Comparison of ENCODE assay signal across 22 cellular contexts in the genomic region with DNA sequence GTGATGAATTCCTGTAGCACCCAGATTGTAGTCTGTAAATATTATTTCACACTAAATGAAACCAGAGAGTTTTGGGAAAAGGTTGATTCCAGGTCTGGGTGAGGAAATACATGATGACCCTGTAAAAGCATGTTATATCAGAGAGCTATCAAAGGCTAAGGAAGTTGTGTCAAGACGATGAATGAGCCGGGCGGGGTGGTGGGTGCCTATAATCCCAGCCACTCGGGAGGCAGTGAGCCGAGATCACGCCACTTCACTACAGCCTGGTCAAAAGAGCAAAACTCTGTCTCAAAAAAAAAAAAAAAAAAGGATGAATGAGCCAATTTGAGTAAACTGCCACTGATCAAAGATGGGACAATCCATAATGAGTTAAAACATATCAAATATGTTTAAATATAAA. TPM values are rescaled to one million over a fixed set of nuclear protein-coding genes. Genes with fewer than 3 reads are reported as not detected.
DNase-seq lines count a peak whose midpoint lies in the region; ATAC-seq, FAIRE-seq and TF ChIP-seq lines count a peak whose summit lies in the region.
"Had no signal": no experiment of that assay in that cellular context is flagged by ENCODE, and none has a peak within 500 bp of the region (broad histone marks: within the 10 kb centered on the region; RNA-seq: fewer than 3 reads in every experiment).

No MANE protein-coding gene starts in this region.

- ATAC-seq in GM12878 (no peak), HepG2 (no peak), GM21447 (IDR thresholded peaks at IDR 0.05; ENCODE audit: unreplicated experiment) (no peak), GM21786 (IDR thresholded peaks at IDR 0.05; ENCODE audit: unreplicated experiment) (no peak)

- H3K36me3 Mint-ChIP-seq in activated naive CD4-positive, alpha-beta T cell treated with anti-CD3 and anti-CD28 coated beads, Interleukin-2, amount 10 ng/mL, durations not matched to agents 7 days and 5 days = peaks cover 55% of the 10 kb centered on the region

- TF ChIP-seq CTCF in GM12878 (IDR thresholded peaks at IDR 0.05 in 2 of 3, conservative IDR thresholded peaks at IDR 0.05 in 1 of 3; ENCODE audit: control insufficient read depth in 2 of 3, extremely low read depth in 1 of 3, insufficient read depth in 1 of 3, low read depth in 3 of 3, low read length in 3 of 3) = no peak
- TF ChIP-seq CTCF in HepG2 (CRISPR knock-in tag; IDR thresholded peaks at IDR 0.05) = no peak

- H3K4me1 ChIP-seq in GM12878 (ENCODE audit: control insufficient read depth, insufficient read depth, low read length) (no peaks in the 10 kb centered on the region), HepG2 (ENCODE audit: insufficient read depth, low read length) (no peaks in the 10 kb centered on the region), thymus (ENCODE audit: control insufficient read depth, insufficient read depth, low read length) (no peaks in the 10 kb centered on the region)
- H3K4me1 ChIP-seq: HAP-1 had no signal

- H2AFZ ChIP-seq in GM12878 (ENCODE audit: control insufficient read depth, low read depth, low read length) = no peak overlapping the region
- no peak overlapping the region for H2AFZ ChIP-seq in HepG2 (ENCODE audit: low read length)

- H3K27ac Mint-ChIP-seq in activated naive CD4-positive, alpha-beta T cell treated with anti-CD3 and anti-CD28 coated beads, Interleukin-2, amount 10 ng/mL, durations not matched to agents 7 days and 5 days = peak overlapping the region; percentile 12
- H3K27ac Mint-ChIP-seq: HFFc6 had no signal

- TF ChIP-seq POLR2A in GM12878 (IDR thresholded peaks at IDR 0.05; ENCODE audit: low read depth, low read length) (no peak), HepG2 (IDR thresholded peaks at IDR 0.05; ENCODE audit: insufficient read depth in 1 of 2, low read depth in 2 of 2, low read length in 2 of 2) (no peak)

- no peak overlapping the region for H3K4me3 Mint-ChIP-seq in activated naive CD4-positive, alpha-beta T cell treated with anti-CD3 and anti-CD28 coated beads, Interleukin-2, amount 10 ng/mL, durations not matched to agents 7 days and 5 days
- H3K4me3 Mint-ChIP-seq: CD4-positive, CD25-positive, alpha-beta regulatory T cell; HFFc6; IgD-negative memory B cell had no signal

- H3K9me3 ChIP-seq in GM12878 (replicated peaks; ENCODE audit: control insufficient read depth, insufficient read depth, low read length) (no peaks in the 10 kb centered on the region), HepG2 (ENCODE audit: low read length) (no peaks in the 10 kb centered on the region), thymus (ENCODE audit: control insufficient read depth) (no peaks in the 10 kb centered on the region)
- H3K9me3 ChIP-seq: HAP-1, SK-N-SH had no signal

- SMC1A ChIA-PET in GM12878 (lab: Charles Lee; ENCODE audit: uncharacterized antibody, unreplicated experiment) = interaction anchor here (0.7 to 1.2 kb wide), 4 partner anchors 10 to 236 kb away, joined by 3 to 4 read pairs (median 4); no protein-coding TSS in a partner anchor

- H4K20me1 ChIP-seq in GM12878 (ENCODE audit: control insufficient read depth, insufficient read depth) (no peaks in the 10 kb centered on the region), HepG2 (ENCODE audit: insufficient read depth, low read length) (no peaks in the 10 kb centered on the region)

- BruUV-seq in GM12878 (replicated peaks; lab: Mats Ljungman, UMichigan) = no TSS peak
- BruUV-seq in HepG2 (replicated peaks; lab: Mats Ljungman, UMichigan) = no TSS peak

- no peak overlapping the region for H3K9ac ChIP-seq in GM12878 (ENCODE audit: control insufficient read depth, insufficient read depth, low read length)
- no peak overlapping the region for H3K9ac ChIP-seq in HepG2 (ENCODE audit: insufficient read depth, low read depth, low read length)
- H3K9ac ChIP-seq: SK-N-SH had no signal

- TF ChIP-seq EP300 in GM12878 (IDR thresholded peaks at IDR 0.05; ENCODE audit: borderline replicate concordance in 1 of 2, control insufficient read depth in 1 of 2, low read depth in 2 of 2, low read length in 2 of 2) = no peak
- TF ChIP-seq EP300 in HepG2 (IDR thresholded peaks at IDR 0.05; ENCODE audit: low read depth in 2 of 2, low read length in 2 of 2) = no peak
- no peak for TF ChIP-seq EP300 in HepG2 (CRISPR knock-in tag; IDR thresholded peaks at IDR 0.05; ENCODE audit: borderline replicate concordance)

- H3K27me3 ChIP-seq in GM12878 (replicated peaks in 1 of 2; ENCODE audit: control insufficient read depth in 2 of 2, insufficient read depth in 2 of 2, low read length in 1 of 2) = no peaks in the 10 kb centered on the region
- H3K27me3 ChIP-seq in HepG2 (ENCODE audit: control insufficient read depth in 1 of 2, insufficient read depth in 2 of 2, low read length in 2 of 2) = no peaks in the 10 kb centered on the region
- no peaks in the 10 kb centered on the region for H3K27me3 ChIP-seq in thymus (ENCODE audit: control insufficient read depth, insufficient read depth)

- H3K4me2 ChIP-seq in GM12878 (ENCODE audit: control insufficient read depth, insufficient read depth) (no peak overlapping the region), HepG2 (ENCODE audit: low read depth, low read length) (no peak overlapping the region)
- H3K4me2 ChIP-seq: SK-N-SH had no signal

- WGBS in GM12878 (ENCODE audit: insufficient coverage, insufficient replicate concordance, low lambda C conversion rate, missing lambda C conversion rate) = 98% methylated on average over 6 of the region's 6 CpGs
- 94% methylated on average over 6 of the region's 6 CpGs for WGBS in HepG2 (ENCODE audit: low lambda C conversion rate)
- WGBS in thymus = 98% methylated on average over 6 of the region's 6 CpGs

- H3K9me3 Mint-ChIP-seq in activated naive CD4-positive, alpha-beta T cell treated with anti-CD3 and anti-CD28 coated beads, Interleukin-2, amount 10 ng/mL, durations not matched to agents 7 days and 5 days = no peaks in the 10 kb centered on the region
- H3K9me3 Mint-ChIP-seq: CD4-positive, CD25-positive, alpha-beta regulatory T cell; HFFc6; IgD-negative memory B cell had no signal

- H3K79me2 ChIP-seq in GM12878 (ENCODE audit: control insufficient read depth, insufficient read depth, low read length) (no peaks in the 10 kb centered on the region; the same call in 1 of the 2 replicates), HepG2 (ENCODE audit: insufficient read depth, low read length) (peaks cover 6% of the 10 kb centered on the region)

- FAIRE-seq in GM12878 (lab: Jason Lieb, UNC) (peak; percentile 70), HepG2 (lab: Jason Lieb, UNC) (no peak)
- FAIRE-seq: D721Med had no signal

- TF ChIP-seq RAD21 in GM12878 (IDR thresholded peaks at IDR 0.05; ENCODE audit: insufficient read depth, low read depth, low read length) = no peak
- no peak for TF ChIP-seq RAD21 in HepG2 (CRISPR knock-in tag; IDR thresholded peaks at IDR 0.05)

- POLR2A ChIA-PET in GM12878 (lab: Charles Lee) (interaction anchor here (0.7 kb wide), 1 partner anchor 18 kb away, joined by 3 read pairs; no protein-coding TSS in a partner anchor), HepG2 (lab: Yijun Ruan, JAX) (no interaction called here)

- no peak overlapping the region for H3K27ac ChIP-seq in GM12878 (ENCODE audit: control insufficient read depth, insufficient read depth)
- H3K27ac ChIP-seq in HepG2 (ENCODE audit: extremely low read length, insufficient read depth, low read length) = no peak overlapping the region
- peak overlapping the region; percentile 5 for H3K27ac ChIP-seq in thymus (ENCODE audit: low read depth)

- in situ Hi-C loops in GM12878 (cut with MboI) (no loop called here), HepG2 (cut with HindIII; ENCODE audit: extremely low pct_ligation_motif_present, low pct_unique_long_range_greater_than_20kb) (no loop called here)

- H3K4me3 ChIP-seq in GM12878 (no peak overlapping the region), HepG2 (replicated peaks in 1 of 3; ENCODE audit: insufficient read depth in 1 of 3, low read depth in 2 of 3, low read length in 3 of 3) (no peak overlapping the region), thymus (ENCODE audit: low read length) (no peak overlapping the region)
- H3K4me3 ChIP-seq: HAP-1 had no signal

- intact Hi-C loops in GM12878 (cut with micrococcal nuclease; ENCODE audit: unreplicated experiment) (no loop called here), HepG2 (cut with micrococcal nuclease; ENCODE audit: unreplicated experiment) (no loop called here)

- H3K36me3 ChIP-seq in GM12878 (ENCODE audit: control insufficient read depth in 2 of 2, insufficient read depth in 2 of 2, low read length in 1 of 2) = peaks cover 7 to 8% of the 10 kb centered on the region in 2 experiments
- peaks cover 10 to 71% of the 10 kb centered on the region in 2 experiments for H3K36me3 ChIP-seq in HepG2 (replicated peaks in 1 of 2; ENCODE audit: control insufficient read depth in 1 of 2, insufficient read depth in 2 of 2, low read length in 2 of 2)
- peaks cover 14% of the 10 kb centered on the region for H3K36me3 ChIP-seq in thymus (ENCODE audit: control insufficient read depth, insufficient read depth)
- H3K36me3 ChIP-seq: HAP-1 had no signal

- peaks cover 29% of the 10 kb centered on the region for H3K4me1 Mint-ChIP-seq in activated naive CD4-positive, alpha-beta T cell treated with anti-CD3 and anti-CD28 coated beads, Interleukin-2, amount 10 ng/mL, durations not matched to agents 7 days and 5 days
- H3K4me1 Mint-ChIP-seq: IgD-negative memory B cell had no signal

- no peaks in the 10 kb centered on the region for H3K27me3 Mint-ChIP-seq in activated naive CD4-positive, alpha-beta T cell treated with anti-CD3 and anti-CD28 coated beads, Interleukin-2, amount 10 ng/mL, durations not matched to agents 7 days and 5 days
- H3K27me3 Mint-ChIP-seq: CD4-positive, CD25-positive, alpha-beta regulatory T cell; IgD-negative memory B cell had no signal

- RAD21 ChIA-PET in GM12878 (lab: Charles Lee; ENCODE audit: unreplicated experiment) = interaction anchor here (1.0 kb wide), 1 partner anchor 17 kb away, joined by 3 read pairs; no protein-coding TSS in a partner anchor

- CTCF ChIA-PET in activated naive CD4-positive, alpha-beta T cell treated with anti-CD3 and anti-CD28 coated beads, Interleukin-2, amount 10 ng/mL, durations not matched to agents 7 days and 5 days (lab: Charles Lee) = interaction anchor here (1.4 kb wide), 1 partner anchor 235 kb away, joined by 4 read pairs; no protein-coding TSS in a partner anchor
- CTCF ChIA-PET in GM12878 (lab: Yijun Ruan, JAX) (no interaction called here), HepG2 (lab: Yijun Ruan, JAX; ENCODE audit: low intra/inter-chr PET ratio, low total read pairs) (no interaction called here)

- DNase-seq in activated naive CD4-positive, alpha-beta T cell treated with anti-CD3 and anti-CD28 coated beads, Interleukin-2, amount 10 ng/mL, durations not matched to agents 7 days and 5 days = no peak
- DNase-seq in activated naive CD4-positive, alpha-beta T cell treated with anti-CD3 and anti-CD28 coated beads, Interleukin-2, amount 50 U/mL, for 16 hours = no peak
- DNase-seq in GM12878 (ENCODE audit: low read depth, low spot score) (no peak), HepG2 (ENCODE audit: low spot score) (no peak), SKM-1 treated with dmso at 0.1 percent for 144 hours (lab: John Stamatoyannopoulos, UW; ENCODE audit: unreplicated experiment) (no peak)
- DNase-seq: CD4-positive, CD25-positive, alpha-beta regulatory T cell; GOT3; HFFc6; NCI-H1092; NCI-H1436; NCI-H1930; NCI-H2107; NCI-H446; NCI-H524 treated with DMSO at 0.1 percent for 48 hours; NCI-H774; SK-N-SH had no signal

RNA-seq across cellular contexts. Expression of a gene that starts 29.2 kb away (rescaled TPM):
- total RNA-seq in GM12878 (2013; cell fraction: nucleolus; rRNA removed) = 246 and 249 TPM in 2 replicates
- total RNA-seq in GM12878 (2014; rRNA removed) = 10.6 and 10.7 TPM in 2 replicates
- 17.2 and 20.9 TPM in 2 replicates for total RNA-seq in GM12878 (2014; rRNA removed; fragmentation: Illumina TruSeq; extraction: Trizol)
- 14.2 and 14.4 TPM in 2 replicates for total RNA-seq in GM12878 (2021)
- 2.6 TPM for polyA plus RNA-seq in GM12878 (2011; ENCODE audit: low read depth)
- polyA plus RNA-seq in GM12878 (2011; rRNA removed) = 139 and 232 TPM in 2 replicates
- polyA plus RNA-seq in GM12878 (2011; cell fraction: cytosol; rRNA removed) = 64.4 and 71.0 TPM in 2 replicates
- 91.8 and 137 TPM in 2 replicates for polyA plus RNA-seq in GM12878 (2011; cell fraction: nucleus; rRNA removed)
- 5.5 and 6.8 TPM in 2 replicates for polyA plus RNA-seq in GM12878 (2012)
- 9.1 and 12.9 TPM in 2 replicates for polyA plus RNA-seq in GM12878 (2014; fragmentation: Illumina TruSeq; extraction: Trizol)
- 1 to 10 TPM; 1.5 to 1.8 TPM for polyA plus RNA-seq in GM12878 (2014; fragmentation: Nextera tagmentation; extraction: Ambion mirVana)
- 4.8 and 5.1 TPM in 2 replicates for polyA plus RNA-seq in GM12878 (2014; rRNA removed)
- 10 to 100 TPM; 13.0 to 13.8 TPM for polyA plus RNA-seq in GM12878 (2016; fragmentation: Nextera tagmentation; extraction: Ambion mirVana)
- 311 and 430 TPM in 2 replicates for polyA minus RNA-seq in GM12878 (2011; rRNA and poly(A)+ RNA removed)
- 125 and 166 TPM in 2 replicates for polyA minus RNA-seq in GM12878 (2011; cell fraction: cytosol; rRNA and poly(A)+ RNA removed)
- polyA minus RNA-seq in GM12878 (2011; cell fraction: nucleus; rRNA and poly(A)+ RNA removed) = 130 and 132 TPM in 2 replicates
- total RNA-seq in HepG2 (2016; rRNA removed; fragmentation: Illumina TruSeq; extraction: Trizol) = 161 and 166 TPM in 2 replicates
- total RNA-seq in HepG2 (2016; cell fraction: cytosol; rRNA removed; fragmentation: Illumina TruSeq; extraction: Trizol; ENCODE audit: low read depth) = 14.7 and 15.1 TPM in 2 replicates
- total RNA-seq in HepG2 (2016; cell fraction: insoluble cytoplasmic fraction; rRNA removed; fragmentation: Illumina TruSeq; extraction: Trizol) = 168 TPM in 2 replicates
- 65.8 and 71.7 TPM in 2 replicates for total RNA-seq in HepG2 (2016; cell fraction: membrane; rRNA removed; fragmentation: Illumina TruSeq; extraction: Trizol)
- total RNA-seq in HepG2 (2016; cell fraction: nucleus; rRNA removed; fragmentation: Illumina TruSeq; extraction: Trizol) = 163 and 201 TPM in 2 replicates
- 57.9 and 66.6 TPM in 2 replicates for polyA plus RNA-seq in HepG2 (2011; rRNA removed)
- polyA plus RNA-seq in HepG2 (2011; cell fraction: cytosol; rRNA removed) = 31.2 and 65.6 TPM in 2 replicates
- polyA plus RNA-seq in HepG2 (2011; cell fraction: nucleus; rRNA removed) = 23.4 and 30.7 TPM in 2 replicates
- 51.0 and 78.1 TPM in 2 replicates for polyA plus RNA-seq in HepG2 (2012)
- polyA plus RNA-seq in HepG2 (2016; cell fraction: cytosol; fragmentation: Illumina TruSeq; extraction: Trizol; ENCODE audit: low read depth) = 2.0 and 2.1 TPM in 2 replicates
- polyA plus RNA-seq in HepG2 (2016; cell fraction: insoluble cytoplasmic fraction; fragmentation: Illumina TruSeq; extraction: Trizol; ENCODE audit: low read depth) = 43.1 and 49.7 TPM in 2 replicates
- 9.8 and 10.4 TPM in 2 replicates for polyA plus RNA-seq in HepG2 (2016; cell fraction: membrane; fragmentation: Illumina TruSeq; extraction: Trizol; ENCODE audit: low read depth)
- 83.2 and 85.6 TPM in 2 replicates for polyA plus RNA-seq in HepG2 (2016; cell fraction: nucleus; fragmentation: Illumina TruSeq; extraction: Trizol; ENCODE audit: insufficient read depth, low read depth)
- 72.6 and 124 TPM in 2 replicates for polyA minus RNA-seq in HepG2 (2011; rRNA and poly(A)+ RNA removed; ENCODE audit: low replicate concordance)
- 241 and 268 TPM in 2 replicates for polyA minus RNA-seq in HepG2 (2011; cell fraction: cytosol; rRNA and poly(A)+ RNA removed)
- 145 and 264 TPM in 2 replicates for polyA minus RNA-seq in HepG2 (2011; cell fraction: nucleus; rRNA and poly(A)+ RNA removed)
- 94.1 TPM for polyA plus RNA-seq in thymus
